Comparison of ENCODE assay signal across 8 cellular contexts in genomic region chr7:76222333-76222732, GRCh38. TPM values are rescaled to one million over a fixed set of nuclear protein-coding genes. Genes with fewer than 3 reads are reported as not detected.
"Had no signal": no experiment of that assay in that cellular context is flagged by ENCODE, and none has a peak within 500 bp of the region (broad histone marks: within the 10 kb centered on the region; RNA-seq: fewer than 3 reads in every experiment).

No MANE protein-coding gene starts in this region.

- H3K4me2 ChIP-seq: KMS-11 had no signal

- H3K27ac ChIP-seq: HL-60, KMS-11 had no signal

- DNase-seq: IMR-90, KBM-7, KG1 had no signal

- FAIRE-seq: HepG2, HTR-8/SVneo had no signal

- H3K9ac ChIP-seq: KMS-11 had no signal

- ATAC-seq: HepG2 had no signal

RNA-seq across cellular contexts. Expression of gene SRRM3, which starts 20.6 kb away (rescaled TPM):
- polyA plus RNA-seq: IgD-negative memory B cell had no signal
